ENCODE assay signal across 7 cellular contexts in the genomic region with DNA sequence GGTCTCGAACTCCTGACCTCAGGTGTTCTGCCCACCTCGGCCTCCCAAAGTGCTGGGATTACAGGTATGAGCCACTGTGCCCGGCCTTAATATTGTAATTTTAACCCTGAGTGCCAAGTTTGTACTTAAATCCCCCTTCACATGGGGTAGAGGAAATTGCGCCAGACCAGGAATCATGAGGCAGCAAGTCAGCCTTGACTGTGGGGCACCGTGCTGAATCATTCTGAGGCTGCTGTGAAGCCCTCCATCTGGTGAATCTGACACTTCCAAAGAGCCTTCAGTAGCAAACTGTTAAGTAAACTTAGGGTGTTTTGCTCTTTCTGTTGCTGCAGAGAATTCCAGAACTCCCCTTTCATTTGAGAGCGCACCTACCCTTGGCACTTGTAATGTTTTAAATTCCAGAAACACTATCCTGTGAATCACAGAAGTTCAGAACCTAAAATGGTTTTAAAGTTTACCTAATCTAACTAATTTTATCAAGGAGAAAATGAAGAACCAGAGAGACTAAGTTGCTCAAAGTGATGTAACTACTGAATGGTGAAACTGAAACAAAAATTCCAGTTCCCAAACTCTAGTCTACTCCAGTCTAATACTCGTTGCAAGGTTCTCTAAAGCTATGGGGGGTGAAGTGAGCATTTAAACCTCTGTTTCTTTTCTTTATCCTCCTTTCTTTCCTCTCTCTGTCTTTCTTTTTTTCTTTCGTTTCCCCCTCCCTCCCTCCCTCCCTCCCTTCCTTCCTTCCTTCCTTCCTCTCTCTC.
DNase-seq lines count a peak whose midpoint lies in the region; ATAC-seq and TF ChIP-seq lines count a peak whose summit lies in the region.

No MANE protein-coding gene starts in this region.

- H3K36me3 ChIP-seq in stomach smooth muscle (ENCODE audit: control insufficient read depth in 2 of 2, insufficient read depth in 2 of 2, low read length in 2 of 2) = peaks cover 9 to 13% of the 10 kb centered on the region in 2 donors

- ATAC-seq in HG03354 (IDR thresholded peaks at IDR 0.05; ENCODE audit: poor library complexity, severe bottlenecking, unreplicated experiment) (peak; percentile 81), HG03095 (IDR thresholded peaks at IDR 0.05; ENCODE audit: unreplicated experiment) (no peak)

- DNase-seq in hepatic stellate cell (ENCODE audit: low spot score) (peak; percentile 54), NCI-H1694 treated with DMSO at 0.1 percent for 48 hours (lab: John Stamatoyannopoulos, UW) (no peak)
- DNase-seq in activated effector memory CD4-positive, alpha-beta T cell treated with anti-CD3 and anti-CD28 coated beads, Interleukin-2, amount 50 U/mL, for 16 hours = no peak

- H3K27me3 ChIP-seq in stomach smooth muscle (ENCODE audit: control insufficient read depth in 1 of 2, insufficient read depth in 2 of 2, low read length in 2 of 2) = no peaks in the 10 kb centered on the region

- no peak overlapping the region for H3K9ac ChIP-seq in stomach smooth muscle (ENCODE audit: low read length in 2 of 2)

- TF ChIP-seq CTCF in WI38 (IDR thresholded peaks at IDR 0.05; ENCODE audit: low read depth, low read length) = no peak

- peaks cover 5% of the 10 kb centered on the region for H3K4me1 ChIP-seq in stomach smooth muscle (ENCODE audit: control insufficient read depth, insufficient read depth, low read length)

- H3K9me3 ChIP-seq in stomach smooth muscle (ENCODE audit: control insufficient read depth in 2 of 2, low read length in 2 of 2) = no peaks in the 10 kb centered on the region

- peak overlapping the region; percentile 24 for H3K27ac ChIP-seq in stomach smooth muscle (ENCODE audit: low read length)

- H3K4me3 ChIP-seq in WI38 (ENCODE audit: low read depth, low read length) (peak overlapping the region; percentile 49), stomach smooth muscle (ENCODE audit: low read length in 2 of 2) (peak overlapping the region; percentile 45 to 47)
